Comparison of ENCODE assay signal across 35 cellular contexts in genomic region chr10:74658511-74658910, GRCh38.
"Had no signal": no experiment of that assay in that cellular context is flagged by ENCODE, and none has a peak within 500 bp of the region (broad histone marks: within the 10 kb centered on the region; RNA-seq: fewer than 3 reads in every experiment).

No MANE protein-coding gene starts in this region.

- DNase-seq: Karpas-422, Kasumi-1, MG63, MM.1S, MV-4-11, NCI-H1048, NCI-H1092, NCI-H1092 treated with DMSO at 0.1 percent for 48 hours, NCI-H1105, NCI-H1105 treated with DMSO at 0.1 percent for 48 hours, NCI-H1417, NCI-H1436, NCI-H1436 treated with DMSO at 0.1 percent for 48 hours, NCI-H146, NCI-H1694, NCI-H1694 treated with DMSO at 0.1 percent for 48 hours, NCI-H187, NCI-H187 treated with DMSO at 0.1 percent for 48 hours, NCI-H1930, NCI-H2029, NCI-H2029 treated with DMSO at 0.1 percent for 48 hours, NCI-H2081, NCI-H2081 treated with DMSO at 0.1 percent for 48 hours, NCI-H2107, NCI-H2171, NCI-H2171 treated with DMSO at 0.1 percent for 48 hours, NCI-H2227 treated with DMSO at 0.1 percent for 48 hours, NCI-H226, NCI-H345, NCI-H446, NCI-H446 treated with DMSO at 0.1 percent for 48 hours, NCI-H510A, NCI-H510A treated with DMSO at 0.1 percent for 48 hours, NCI-H524, NCI-H524 treated with DMSO at 0.1 percent for 48 hours had no signal

- H3K36me3 ChIP-seq: MG63 had no signal

- H3K4me3 ChIP-seq: MG63 had no signal

- H3K9me3 ChIP-seq: MG63 had no signal

- H3K27me3 ChIP-seq: MG63 had no signal
